In the genomic region with DNA sequence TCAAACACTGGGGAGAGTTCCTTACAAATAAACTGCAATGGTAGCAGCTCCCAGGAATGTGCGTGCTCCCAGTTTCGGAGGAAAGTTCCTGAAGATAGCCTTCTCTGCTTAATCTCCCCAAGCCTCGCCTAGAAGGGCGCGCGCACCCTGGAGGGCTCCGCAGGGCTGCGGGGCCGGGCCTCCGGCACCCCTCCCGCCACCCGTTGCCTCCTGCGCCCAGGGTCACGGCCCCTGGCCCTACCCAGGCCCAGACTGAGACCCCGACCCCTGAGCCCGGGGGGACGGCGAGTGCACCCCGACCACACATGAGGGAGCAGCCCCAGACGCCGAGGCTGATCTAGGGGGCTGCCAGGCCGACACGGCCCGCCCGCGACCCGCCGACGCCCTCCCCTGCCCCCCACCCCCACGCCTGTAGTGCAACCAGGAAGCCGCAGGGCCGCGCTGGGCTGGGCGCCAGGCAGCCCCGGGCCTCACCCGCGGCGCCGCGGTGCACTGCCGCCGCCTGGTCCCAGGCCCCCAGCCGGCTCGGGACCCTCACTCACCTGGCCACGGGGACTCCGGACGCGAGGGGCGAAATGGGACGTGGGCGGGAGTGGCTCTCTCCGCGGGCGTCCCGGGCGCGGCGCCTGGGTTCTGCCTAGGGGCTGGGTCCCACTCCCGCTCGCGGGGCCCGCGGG, we compare ENCODE assay signal across 1 cellular context.
A peak's percentile ranks its signal among the peaks of the same experiment; 100 is the strongest.
TF ChIP-seq lines count a peak whose summit lies in the region.

No MANE protein-coding gene starts in this region.

TF ChIP-seq in HEK293, 187 proteins besides CTCF, POLR2A, EP300 and RAD21 (continued from another document and continues in another):
- no peak for TF ChIP-seq ZBTB49 (tag by site-specific recombination; IDR thresholded peaks at IDR 0.05; ENCODE audit: low read depth)
- no peak; the same call in 1 of the 2 replicates for TF ChIP-seq ZNF335 (tag by site-specific recombination; conservative IDR thresholded peaks at IDR 0.05)
- TF ChIP-seq ZNF350 (tag by site-specific recombination; IDR thresholded peaks at IDR 0.05) = no peak
- TF ChIP-seq ZNF48 (tag by site-specific recombination; IDR thresholded peaks at IDR 0.05) = no peak
- TF ChIP-seq ZNF791 (tag by site-specific recombination; IDR thresholded peaks at IDR 0.05) = no peak
- TF ChIP-seq, protein P1, sequence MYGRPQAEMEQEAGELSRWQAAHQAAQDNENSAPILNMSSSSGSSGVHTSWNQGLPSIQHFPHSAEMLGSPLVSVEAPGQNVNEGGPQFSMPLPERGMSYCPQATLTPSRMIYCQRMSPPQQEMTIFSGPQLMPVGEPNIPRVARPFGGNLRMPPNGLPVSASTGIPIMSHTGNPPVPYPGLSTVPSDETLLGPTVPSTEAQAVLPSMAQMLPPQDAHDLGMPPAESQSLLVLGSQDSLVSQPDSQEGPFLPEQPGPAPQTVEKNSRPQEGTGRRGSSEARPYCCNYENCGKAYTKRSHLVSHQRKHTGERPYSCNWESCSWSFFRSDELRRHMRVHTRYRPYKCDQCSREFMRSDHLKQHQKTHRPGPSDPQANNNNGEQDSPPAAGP (tag by site-specific recombination; IDR thresholded peaks at IDR 0.05) = peak; percentile 81; the same call in 1 of the 2 replicates
- TF ChIP-seq MZF1 (tag by site-specific recombination; IDR thresholded peaks at IDR 0.05; ENCODE audit: borderline replicate concordance) = no peak
- TF ChIP-seq ZNF211 (tag by site-specific recombination; IDR thresholded peaks at IDR 0.05; ENCODE audit: low read depth) = no peak
- no peak for TF ChIP-seq ZNF132 (tag by site-specific recombination; IDR thresholded peaks at IDR 0.05; ENCODE audit: borderline replicate concordance)
- TF ChIP-seq ZIC2 (tag by site-specific recombination; IDR thresholded peaks at IDR 0.05) = peak; percentile 64
- TF ChIP-seq ZNF114 (tag by site-specific recombination; IDR thresholded peaks at IDR 0.05) = no peak
- TF ChIP-seq INSM2 (tag by site-specific recombination; IDR thresholded peaks at IDR 0.05) = no peak
- TF ChIP-seq MEIS1 (CRISPR knock-in tag; IDR thresholded peaks at IDR 0.05; ENCODE audit: borderline replicate concordance) = no peak
- no peak for TF ChIP-seq ZNF670 (tag by site-specific recombination; IDR thresholded peaks at IDR 0.05; ENCODE audit: low read depth)
- no peak for TF ChIP-seq ZNF169 (tag by site-specific recombination; IDR thresholded peaks at IDR 0.05)
- no peak for TF ChIP-seq REPIN1 (tag by site-specific recombination; IDR thresholded peaks at IDR 0.05; ENCODE audit: low read depth)
- TF ChIP-seq ZNF510 (tag by site-specific recombination; IDR thresholded peaks at IDR 0.05; ENCODE audit: insufficient replicate concordance) = no peak
- TF ChIP-seq ZNF423 (tag by site-specific recombination; IDR thresholded peaks at IDR 0.05) = no peak
- TF ChIP-seq ZNF16 (tag by site-specific recombination; IDR thresholded peaks at IDR 0.05; ENCODE audit: low read depth) = no peak
- no peak for TF ChIP-seq ZNF341 (tag by site-specific recombination; IDR thresholded peaks at IDR 0.05; ENCODE audit: low read depth)
- TF ChIP-seq ZNF830 (tag by site-specific recombination; IDR thresholded peaks at IDR 0.05; ENCODE audit: low read depth) = no peak
- no peak for TF ChIP-seq ZNF580 (tag by site-specific recombination; IDR thresholded peaks at IDR 0.05)
- no peak for TF ChIP-seq ZNF426 (tag by site-specific recombination; IDR thresholded peaks at IDR 0.05)
- no peak for TF ChIP-seq ZNF530 (tag by site-specific recombination; IDR thresholded peaks at IDR 0.05; ENCODE audit: low read depth)
- TF ChIP-seq, protein P2, sequence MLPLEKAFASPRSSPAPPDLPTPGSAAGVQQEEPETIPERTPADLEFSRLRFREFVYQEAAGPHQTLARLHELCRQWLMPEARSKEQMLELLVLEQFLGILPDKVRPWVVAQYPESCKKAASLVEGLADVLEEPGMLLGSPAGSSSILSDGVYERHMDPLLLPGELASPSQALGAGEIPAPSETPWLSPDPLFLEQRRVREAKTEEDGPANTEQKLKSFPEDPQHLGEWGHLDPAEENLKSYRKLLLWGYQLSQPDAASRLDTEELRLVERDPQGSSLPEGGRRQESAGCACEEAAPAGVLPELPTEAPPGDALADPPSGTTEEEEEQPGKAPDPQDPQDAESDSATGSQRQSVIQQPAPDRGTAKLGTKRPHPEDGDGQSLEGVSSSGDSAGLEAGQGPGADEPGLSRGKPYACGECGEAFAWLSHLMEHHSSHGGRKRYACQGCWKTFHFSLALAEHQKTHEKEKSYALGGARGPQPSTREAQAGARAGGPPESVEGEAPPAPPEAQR (tag by site-specific recombination; IDR thresholded peaks at IDR 0.05) = no peak
- TF ChIP-seq ZNF221 (tag by site-specific recombination; IDR thresholded peaks at IDR 0.05; ENCODE audit: borderline replicate concordance) = no peak
- no peak for TF ChIP-seq ZNF449 (tag by site-specific recombination; IDR thresholded peaks at IDR 0.05)
- peak; percentile 81 for TF ChIP-seq ZNF37A (tag by site-specific recombination; IDR thresholded peaks at IDR 0.05)
- TF ChIP-seq ZNF629 (tag by site-specific recombination; IDR thresholded peaks at IDR 0.05) = no peak
- TF ChIP-seq ZXDB (tag by site-specific recombination; IDR thresholded peaks at IDR 0.05) = no peak
- TF ChIP-seq ZNF514 (tag by site-specific recombination; IDR thresholded peaks at IDR 0.05) = no peak
- TF ChIP-seq ZNF121 (tag by site-specific recombination; IDR thresholded peaks at IDR 0.05) = no peak
- TF ChIP-seq ZNF292 (tag by site-specific recombination; IDR thresholded peaks at IDR 0.05; ENCODE audit: borderline replicate concordance, low read depth) = no peak
- no peak for TF ChIP-seq ZNF138 (tag by site-specific recombination; IDR thresholded peaks at IDR 0.05; ENCODE audit: borderline replicate concordance)
- TF ChIP-seq ZBTB44 (tag by site-specific recombination; IDR thresholded peaks at IDR 0.05) = no peak
- TF ChIP-seq ZBTB7A (tag by site-specific recombination; IDR thresholded peaks at IDR 0.05; ENCODE audit: low read depth) = no peak
- TF ChIP-seq SP3 (tag by site-specific recombination; IDR thresholded peaks at IDR 0.05) = no peak
- TF ChIP-seq HOXD13 (CRISPR knock-in tag; IDR thresholded peaks at IDR 0.05; ENCODE audit: borderline replicate concordance) = no peak
- TF ChIP-seq ZNF248 (tag by site-specific recombination; IDR thresholded peaks at IDR 0.05) = no peak
- no peak for TF ChIP-seq KLF9 (tag by site-specific recombination; IDR thresholded peaks at IDR 0.05; ENCODE audit: low read depth)
- no peak for TF ChIP-seq ZFP3 (tag by site-specific recombination; IDR thresholded peaks at IDR 0.05; ENCODE audit: low read depth)
- TF ChIP-seq ZNF354C (tag by site-specific recombination; IDR thresholded peaks at IDR 0.05; ENCODE audit: borderline replicate concordance, low read depth) = no peak
- TF ChIP-seq ZNF311 (tag by site-specific recombination; IDR thresholded peaks at IDR 0.05; ENCODE audit: borderline replicate concordance) = no peak
- TF ChIP-seq FEZF1 (tag by site-specific recombination; IDR thresholded peaks at IDR 0.05) = no peak
- no peak for TF ChIP-seq ZNF76 (tag by site-specific recombination; IDR thresholded peaks at IDR 0.05; ENCODE audit: borderline replicate concordance, low read depth)
- peak; percentile 21; the same call in 1 of the 2 replicates for TF ChIP-seq ZBTB10 (tag by site-specific recombination; IDR thresholded peaks at IDR 0.05)
- TF ChIP-seq ZNF274 (IDR thresholded peaks at IDR 0.05; ENCODE audit: low read length) = no peak
- no peak for TF ChIP-seq ZNF274 (tag by site-specific recombination; IDR thresholded peaks at IDR 0.05; ENCODE audit: borderline replicate concordance)
- TF ChIP-seq, protein P3, sequence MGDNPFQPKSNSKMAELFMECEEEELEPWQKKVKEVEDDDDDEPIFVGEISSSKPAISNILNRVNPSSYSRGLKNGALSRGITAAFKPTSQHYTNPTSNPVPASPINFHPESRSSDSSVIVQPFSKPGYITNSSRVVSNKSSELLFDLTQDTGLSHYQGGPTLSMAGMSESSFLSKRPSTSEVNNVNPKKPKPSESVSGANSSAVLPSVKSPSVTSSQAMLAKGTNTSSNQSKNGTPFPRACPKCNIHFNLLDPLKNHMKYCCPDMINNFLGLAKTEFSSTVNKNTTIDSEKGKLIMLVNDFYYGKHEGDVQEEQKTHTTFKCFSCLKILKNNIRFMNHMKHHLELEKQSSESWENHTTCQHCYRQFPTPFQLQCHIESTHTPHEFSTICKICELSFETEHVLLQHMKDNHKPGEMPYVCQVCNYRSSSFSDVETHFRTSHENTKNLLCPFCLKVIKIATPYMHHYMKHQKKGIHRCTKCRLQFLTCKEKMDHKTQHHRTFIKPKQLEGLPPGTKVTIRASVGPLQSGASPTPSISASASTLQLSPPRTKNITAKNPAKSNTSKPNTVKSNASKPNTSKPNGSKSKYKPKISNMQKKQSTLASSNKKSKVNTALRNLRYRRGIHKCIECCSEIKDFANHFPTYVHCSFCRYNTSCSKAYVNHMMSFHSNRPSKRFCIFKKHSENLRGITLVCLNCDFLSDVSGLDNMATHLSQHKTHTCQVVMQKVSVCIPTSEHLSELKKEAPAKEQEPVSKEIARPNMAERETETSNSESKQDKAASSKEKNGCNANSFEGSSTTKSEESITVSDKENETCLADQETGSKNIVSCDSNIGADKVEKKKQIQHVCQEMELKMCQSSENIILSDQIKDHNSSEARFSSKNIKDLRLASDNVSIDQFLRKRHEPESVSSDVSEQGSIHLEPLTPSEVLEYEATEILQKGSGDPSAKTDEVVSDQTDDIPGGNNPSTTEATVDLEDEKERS (tag by site-specific recombination; IDR thresholded peaks at IDR 0.05) = no peak
- no peak for TF ChIP-seq ZNF610 (tag by site-specific recombination; IDR thresholded peaks at IDR 0.05; ENCODE audit: borderline replicate concordance)
